ENCODE assay signal across 1 cellular context in genomic region chr11:96197801-96198465, GRCh38.
TF ChIP-seq lines count a peak whose summit lies in the region.

No MANE protein-coding gene starts in this region.

TF ChIP-seq in GM12878, 131 proteins besides CTCF, POLR2A, EP300 and RAD21 (continued from another document):
- TF ChIP-seq, protein P1, sequence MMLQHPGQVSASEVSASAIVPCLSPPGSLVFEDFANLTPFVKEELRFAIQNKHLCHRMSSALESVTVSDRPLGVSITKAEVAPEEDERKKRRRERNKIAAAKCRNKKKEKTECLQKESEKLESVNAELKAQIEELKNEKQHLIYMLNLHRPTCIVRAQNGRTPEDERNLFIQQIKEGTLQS (IDR thresholded peaks at IDR 0.05; ENCODE audit: borderline replicate concordance, extremely low read depth, low read depth, low read length) = no peak
- TF ChIP-seq, protein P2, sequence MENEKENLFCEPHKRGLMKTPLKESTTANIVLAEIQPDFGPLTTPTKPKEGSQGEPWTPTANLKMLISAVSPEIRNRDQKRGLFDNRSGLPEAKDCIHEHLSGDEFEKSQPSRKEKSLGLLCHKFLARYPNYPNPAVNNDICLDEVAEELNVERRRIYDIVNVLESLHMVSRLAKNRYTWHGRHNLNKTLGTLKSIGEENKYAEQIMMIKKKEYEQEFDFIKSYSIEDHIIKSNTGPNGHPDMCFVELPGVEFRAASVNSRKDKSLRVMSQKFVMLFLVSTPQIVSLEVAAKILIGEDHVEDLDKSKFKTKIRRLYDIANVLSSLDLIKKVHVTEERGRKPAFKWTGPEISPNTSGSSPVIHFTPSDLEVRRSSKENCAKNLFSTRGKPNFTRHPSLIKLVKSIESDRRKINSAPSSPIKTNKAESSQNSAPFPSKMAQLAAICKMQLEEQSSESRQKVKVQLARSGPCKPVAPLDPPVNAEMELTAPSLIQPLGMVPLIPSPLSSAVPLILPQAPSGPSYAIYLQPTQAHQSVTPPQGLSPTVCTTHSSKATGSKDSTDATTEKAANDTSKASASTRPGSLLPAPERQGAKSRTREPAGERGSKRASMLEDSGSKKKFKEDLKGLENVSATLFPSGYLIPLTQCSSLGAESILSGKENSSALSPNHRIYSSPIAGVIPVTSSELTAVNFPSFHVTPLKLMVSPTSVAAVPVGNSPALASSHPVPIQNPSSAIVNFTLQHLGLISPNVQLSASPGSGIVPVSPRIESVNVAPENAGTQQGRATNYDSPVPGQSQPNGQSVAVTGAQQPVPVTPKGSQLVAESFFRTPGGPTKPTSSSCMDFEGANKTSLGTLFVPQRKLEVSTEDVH (IDR thresholded peaks at IDR 0.05; ENCODE audit: low read depth, partially characterized antibody) = no peak
- TF ChIP-seq SMC3 (IDR thresholded peaks at IDR 0.05; ENCODE audit: borderline replicate concordance, low read length) (no peak), SIX5 (IDR thresholded peaks at IDR 0.05; ENCODE audit: low read depth, low read length, severe bottlenecking) (no peak), SREBF2 (IDR thresholded peaks at IDR 0.05; ENCODE audit: low read length) (no peak), RELB (IDR thresholded peaks at IDR 0.05; ENCODE audit: low read depth) (peak; percentile 96), NR2C1 (IDR thresholded peaks at IDR 0.05) (no peak), BHLHE40 (IDR thresholded peaks at IDR 0.05; ENCODE audit: borderline replicate concordance in 1 of 2, low read depth in 2 of 2, low read length in 1 of 2) (no peak), ESRRA (IDR thresholded peaks at IDR 0.05; ENCODE audit: low read length) (no peak), POU2F2 (IDR thresholded peaks at IDR 0.05; ENCODE audit: borderline replicate concordance, low read depth, low read length) (0 out of 3 replicates have a peak, but pooled peaks have one; percentile 30), NFXL1 (IDR thresholded peaks at IDR 0.05; ENCODE audit: borderline replicate concordance) (no peak), SPI1 (IDR thresholded peaks at IDR 0.05; ENCODE audit: borderline replicate concordance, insufficient read depth, low read depth, low read length) (peak; percentile 96), ZNF384 (IDR thresholded peaks at IDR 0.05; ENCODE audit: borderline replicate concordance, low read depth, low read length) (no peak), SIN3A (IDR thresholded peaks at IDR 0.05; ENCODE audit: low read depth, low read length) (no peak), TBL1XR1 (IDR thresholded peaks at IDR 0.05; ENCODE audit: low read depth, low read length) (0 out of 2 replicates have a peak, but pooled peaks have one; percentile 38), IRF3 (IDR thresholded peaks at IDR 0.05) (no peak), EZH2 (IDR thresholded peaks at IDR 0.05; ENCODE audit: borderline replicate concordance, control insufficient read depth, low read depth, low read length) (no peak), YY1 (IDR thresholded peaks at IDR 0.05; ENCODE audit: low read depth, low read length) (no peak), ATF2 (IDR thresholded peaks at IDR 0.05; ENCODE audit: low read length) (peak; percentile 69), ZNF622 (IDR thresholded peaks at IDR 0.05) (no peak), NFIC (IDR thresholded peaks at IDR 0.05; ENCODE audit: low read depth, low read length) (peak; percentile 97), CBX3 (IDR thresholded peaks at IDR 0.05; ENCODE audit: borderline replicate concordance, low read depth) (no peak), NBN (IDR thresholded peaks at IDR 0.05) (0 out of 2 replicates have a peak, but pooled peaks have one; percentile 52), FOXM1 (IDR thresholded peaks at IDR 0.05; ENCODE audit: low read depth, low read length) (peak; percentile 78), PKNOX1 (IDR thresholded peaks at IDR 0.05) (peak; percentile 61; the same call in 1 of the 2 replicates), WRNIP1 (IDR thresholded peaks at IDR 0.05; ENCODE audit: borderline replicate concordance, low read depth, low read length) (no peak), CREB1 (IDR thresholded peaks at IDR 0.05; ENCODE audit: low read depth) (no peak), RUNX3 (IDR thresholded peaks at IDR 0.05; ENCODE audit: low read length) (peak; percentile 74), FOS (IDR thresholded peaks at IDR 0.05; ENCODE audit: borderline replicate concordance, extremely low read depth, insufficient read length) (no peak), CBFB (IDR thresholded peaks at IDR 0.05; ENCODE audit: low read depth) (no peak), ZNF24 (IDR thresholded peaks at IDR 0.05) (peak; percentile 88), STAT3 (IDR thresholded peaks at IDR 0.05; ENCODE audit: low read depth, low read length) (no peak), GABPA (IDR thresholded peaks at IDR 0.05; ENCODE audit: low read depth) (no peak), POLR2AphosphoS2 (IDR thresholded peaks at IDR 0.05; ENCODE audit: low read depth, low read length) (no peak), KDM1A (IDR thresholded peaks at IDR 0.05; ENCODE audit: borderline replicate concordance) (no peak), HDGF (IDR thresholded peaks at IDR 0.05) (no peak), CEBPB (IDR thresholded peaks at IDR 0.05; ENCODE audit: borderline replicate concordance in 1 of 2, low read depth in 2 of 2, low read length in 2 of 2) (peak in 1 of 2 experiments; percentile 68; a peak in 1 of 4 replicates), KLF5 (IDR thresholded peaks at IDR 0.05; ENCODE audit: partially characterized antibody) (no peak), POLR2AphosphoS5 (IDR thresholded peaks at IDR 0.05; ENCODE audit: low read length) (no peak)
- TF ChIP-seq, protein P3, sequence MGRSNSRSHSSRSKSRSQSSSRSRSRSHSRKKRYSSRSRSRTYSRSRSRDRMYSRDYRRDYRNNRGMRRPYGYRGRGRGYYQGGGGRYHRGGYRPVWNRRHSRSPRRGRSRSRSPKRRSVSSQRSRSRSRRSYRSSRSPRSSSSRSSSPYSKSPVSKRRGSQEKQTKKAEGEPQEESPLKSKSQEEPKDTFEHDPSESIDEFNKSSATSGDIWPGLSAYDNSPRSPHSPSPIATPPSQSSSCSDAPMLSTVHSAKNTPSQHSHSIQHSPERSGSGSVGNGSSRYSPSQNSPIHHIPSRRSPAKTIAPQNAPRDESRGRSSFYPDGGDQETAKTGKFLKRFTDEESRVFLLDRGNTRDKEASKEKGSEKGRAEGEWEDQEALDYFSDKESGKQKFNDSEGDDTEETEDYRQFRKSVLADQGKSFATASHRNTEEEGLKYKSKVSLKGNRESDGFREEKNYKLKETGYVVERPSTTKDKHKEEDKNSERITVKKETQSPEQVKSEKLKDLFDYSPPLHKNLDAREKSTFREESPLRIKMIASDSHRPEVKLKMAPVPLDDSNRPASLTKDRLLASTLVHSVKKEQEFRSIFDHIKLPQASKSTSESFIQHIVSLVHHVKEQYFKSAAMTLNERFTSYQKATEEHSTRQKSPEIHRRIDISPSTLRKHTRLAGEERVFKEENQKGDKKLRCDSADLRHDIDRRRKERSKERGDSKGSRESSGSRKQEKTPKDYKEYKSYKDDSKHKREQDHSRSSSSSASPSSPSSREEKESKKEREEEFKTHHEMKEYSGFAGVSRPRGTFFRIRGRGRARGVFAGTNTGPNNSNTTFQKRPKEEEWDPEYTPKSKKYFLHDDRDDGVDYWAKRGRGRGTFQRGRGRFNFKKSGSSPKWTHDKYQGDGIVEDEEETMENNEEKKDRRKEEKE (IDR thresholded peaks at IDR 0.05) = no peak
- TF ChIP-seq, protein P4, sequence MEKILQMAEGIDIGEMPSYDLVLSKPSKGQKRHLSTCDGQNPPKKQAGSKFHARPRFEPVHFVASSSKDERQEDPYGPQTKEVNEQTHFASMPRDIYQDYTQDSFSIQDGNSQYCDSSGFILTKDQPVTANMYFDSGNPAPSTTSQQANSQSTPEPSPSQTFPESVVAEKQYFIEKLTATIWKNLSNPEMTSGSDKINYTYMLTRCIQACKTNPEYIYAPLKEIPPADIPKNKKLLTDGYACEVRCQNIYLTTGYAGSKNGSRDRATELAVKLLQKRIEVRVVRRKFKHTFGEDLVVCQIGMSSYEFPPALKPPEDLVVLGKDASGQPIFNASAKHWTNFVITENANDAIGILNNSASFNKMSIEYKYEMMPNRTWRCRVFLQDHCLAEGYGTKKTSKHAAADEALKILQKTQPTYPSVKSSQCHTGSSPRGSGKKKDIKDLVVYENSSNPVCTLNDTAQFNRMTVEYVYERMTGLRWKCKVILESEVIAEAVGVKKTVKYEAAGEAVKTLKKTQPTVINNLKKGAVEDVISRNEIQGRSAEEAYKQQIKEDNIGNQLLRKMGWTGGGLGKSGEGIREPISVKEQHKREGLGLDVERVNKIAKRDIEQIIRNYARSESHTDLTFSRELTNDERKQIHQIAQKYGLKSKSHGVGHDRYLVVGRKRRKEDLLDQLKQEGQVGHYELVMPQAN (conservative IDR thresholded peaks at IDR 0.05) = no peak
- TF ChIP-seq, protein P5, sequence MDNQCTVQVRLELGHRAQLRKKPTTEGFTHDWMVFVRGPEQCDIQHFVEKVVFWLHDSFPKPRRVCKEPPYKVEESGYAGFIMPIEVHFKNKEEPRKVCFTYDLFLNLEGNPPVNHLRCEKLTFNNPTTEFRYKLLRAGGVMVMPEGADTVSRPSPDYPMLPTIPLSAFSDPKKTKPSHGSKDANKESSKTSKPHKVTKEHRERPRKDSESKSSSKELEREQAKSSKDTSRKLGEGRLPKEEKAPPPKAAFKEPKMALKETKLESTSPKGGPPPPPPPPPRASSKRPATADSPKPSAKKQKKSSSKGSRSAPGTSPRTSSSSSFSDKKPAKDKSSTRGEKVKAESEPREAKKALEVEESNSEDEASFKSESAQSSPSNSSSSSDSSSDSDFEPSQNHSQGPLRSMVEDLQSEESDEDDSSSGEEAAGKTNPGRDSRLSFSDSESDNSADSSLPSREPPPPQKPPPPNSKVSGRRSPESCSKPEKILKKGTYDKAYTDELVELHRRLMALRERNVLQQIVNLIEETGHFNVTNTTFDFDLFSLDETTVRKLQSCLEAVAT (IDR thresholded peaks at IDR 0.05) = no peak
- TF ChIP-seq, protein P6, sequence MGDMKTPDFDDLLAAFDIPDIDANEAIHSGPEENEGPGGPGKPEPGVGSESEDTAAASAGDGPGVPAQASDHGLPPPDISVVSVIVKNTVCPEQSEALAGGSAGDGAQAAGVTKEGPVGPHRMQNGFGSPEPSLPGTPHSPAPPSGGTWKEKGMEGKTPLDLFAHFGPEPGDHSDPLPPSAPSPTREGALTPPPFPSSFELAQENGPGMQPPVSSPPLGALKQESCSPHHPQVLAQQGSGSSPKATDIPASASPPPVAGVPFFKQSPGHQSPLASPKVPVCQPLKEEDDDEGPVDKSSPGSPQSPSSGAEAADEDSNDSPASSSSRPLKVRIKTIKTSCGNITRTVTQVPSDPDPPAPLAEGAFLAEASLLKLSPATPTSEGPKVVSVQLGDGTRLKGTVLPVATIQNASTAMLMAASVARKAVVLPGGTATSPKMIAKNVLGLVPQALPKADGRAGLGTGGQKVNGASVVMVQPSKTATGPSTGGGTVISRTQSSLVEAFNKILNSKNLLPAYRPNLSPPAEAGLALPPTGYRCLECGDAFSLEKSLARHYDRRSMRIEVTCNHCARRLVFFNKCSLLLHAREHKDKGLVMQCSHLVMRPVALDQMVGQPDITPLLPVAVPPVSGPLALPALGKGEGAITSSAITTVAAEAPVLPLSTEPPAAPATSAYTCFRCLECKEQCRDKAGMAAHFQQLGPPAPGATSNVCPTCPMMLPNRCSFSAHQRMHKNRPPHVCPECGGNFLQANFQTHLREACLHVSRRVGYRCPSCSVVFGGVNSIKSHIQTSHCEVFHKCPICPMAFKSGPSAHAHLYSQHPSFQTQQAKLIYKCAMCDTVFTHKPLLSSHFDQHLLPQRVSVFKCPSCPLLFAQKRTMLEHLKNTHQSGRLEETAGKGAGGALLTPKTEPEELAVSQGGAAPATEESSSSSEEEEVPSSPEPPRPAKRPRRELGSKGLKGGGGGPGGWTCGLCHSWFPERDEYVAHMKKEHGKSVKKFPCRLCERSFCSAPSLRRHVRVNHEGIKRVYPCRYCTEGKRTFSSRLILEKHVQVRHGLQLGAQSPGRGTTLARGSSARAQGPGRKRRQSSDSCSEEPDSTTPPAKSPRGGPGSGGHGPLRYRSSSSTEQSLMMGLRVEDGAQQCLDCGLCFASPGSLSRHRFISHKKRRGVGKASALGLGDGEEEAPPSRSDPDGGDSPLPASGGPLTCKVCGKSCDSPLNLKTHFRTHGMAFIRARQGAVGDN (IDR thresholded peaks at IDR 0.05) = no peak
